10 cellular contexts compared by ENCODE assay signal in the genomic region with DNA sequence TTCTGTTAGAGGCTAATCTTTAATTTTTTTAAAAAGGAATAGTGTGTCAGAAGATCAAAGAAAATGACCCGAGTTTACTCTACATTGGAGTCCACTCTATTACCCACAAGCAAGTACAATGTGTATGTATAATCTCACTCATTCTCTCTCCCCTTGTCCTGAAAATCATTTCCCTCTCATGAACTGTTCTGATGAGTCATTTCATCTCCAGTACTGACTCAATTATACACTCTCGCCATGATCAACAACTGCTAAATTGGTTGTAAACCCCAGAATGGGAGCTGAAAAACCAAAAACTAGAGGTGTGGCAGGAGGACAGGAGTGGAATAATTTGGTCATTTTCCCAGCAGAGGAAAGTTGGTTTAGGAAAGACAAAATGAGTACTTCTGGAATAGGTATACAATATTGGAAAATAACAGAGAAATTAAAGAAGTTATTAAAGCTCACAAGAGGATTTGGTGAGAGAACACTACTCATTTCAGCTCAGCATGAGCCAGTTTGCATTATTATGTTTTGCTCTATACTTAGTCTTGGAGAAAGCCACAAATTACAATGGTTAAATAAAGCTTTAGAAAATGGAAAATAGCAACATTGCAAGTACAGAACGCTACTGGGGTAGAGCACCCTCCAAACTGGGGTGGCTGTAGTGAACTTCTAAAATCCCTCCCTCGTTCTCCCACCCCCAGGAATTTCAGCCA.
DNase-seq lines count a peak whose midpoint lies in the region; ATAC-seq and TF ChIP-seq lines count a peak whose summit lies in the region.
"Had no signal": no experiment of that assay in that cellular context is flagged by ENCODE, and none has a peak within 500 bp of the region (broad histone marks: within the 10 kb centered on the region; RNA-seq: fewer than 3 reads in every experiment).

No MANE protein-coding gene starts in this region.

- H3K4me3 ChIP-seq in GM06990 (replicated peaks; ENCODE audit: low read depth, low read length): no peak overlapping the region
- H3K4me3 ChIP-seq in left ventricle myocardium inferior: no peak overlapping the region

- DNase-seq in GM06990 (ENCODE audit: extremely low read depth, insufficient read length): peak; percentile 58
- DNase-seq in GM20000 (ENCODE audit: low spot score): peak; percentile 50
- DNase-seq in dermis blood vessel endothelial cell: peak; percentile 2
- no peak for DNase-seq in left ventricle myocardium inferior
- no peak for DNase-seq in cortex of kidney (lab: John Stamatoyannopoulos, UW)
- no peak for DNase-seq in stimulated activated CD4-positive, alpha-beta T cell treated with anti-CD3 and anti-CD28 coated beads, Interleukin-2, amount 100 ng/mL, for 48 hours
- no peak for DNase-seq in activated T-cell treated with anti-CD3 and anti-CD28 coated beads, Interleukin-2, amount 50 U/mL, for 48 hours
- DNase-seq: GDM1; stimulated activated CD4-positive, alpha-beta T cell treated with anti-CD3 and anti-CD28 coated beads, Interleukin-4, amount 100 ng/mL, for 4 hours had no signal

- H3K27me3 ChIP-seq in GM06990 (replicated peaks; ENCODE audit: control insufficient read depth, insufficient read depth, low read length) (no peaks in the 10 kb centered on the region), left ventricle myocardium inferior (ENCODE audit: low read depth) (no peaks in the 10 kb centered on the region)

- no peak overlapping the region for H3K27ac ChIP-seq in left ventricle myocardium inferior (replicated peaks)

- ATAC-seq in HG03175 (IDR thresholded peaks at IDR 0.05; ENCODE audit: unreplicated experiment): peak; percentile 87

- H3K9me3 ChIP-seq in left ventricle myocardium inferior (replicated peaks): no peaks in the 10 kb centered on the region

- H3K36me3 ChIP-seq in GM06990 (ENCODE audit: control insufficient read depth, insufficient read depth, low read length) (no peaks in the 10 kb centered on the region), left ventricle myocardium inferior (no peaks in the 10 kb centered on the region)

- intact Hi-C loops in left ventricle myocardium inferior (cut with micrococcal nuclease): no loop called here

- TF ChIP-seq CTCF in GM06990 (IDR thresholded peaks at IDR 0.05; ENCODE audit: insufficient read depth, low read length, poor library complexity, severe bottlenecking) (no peak), GM20000 (IDR thresholded peaks at IDR 0.05; ENCODE audit: extremely low read depth, missing control alignments) (no peak), left ventricle myocardium inferior (IDR thresholded peaks at IDR 0.05; ENCODE audit: borderline replicate concordance) (no peak)

- no peaks in the 10 kb centered on the region for H3K4me1 ChIP-seq in left ventricle myocardium inferior

Comparison
In these comparisons a context has a peak if more than half of its experiments do, and no peak if none do; other contexts are left out.
1. DNase-seq: peak in GM06990 (single experiment), GM20000 (single experiment) and dermis blood vessel endothelial cell (single experiment); none in left ventricle myocardium inferior (single experiment), cortex of kidney (single experiment), stimulated activated CD4-positive, alpha-beta T cell treated with anti-CD3 and anti-CD28 coated beads, Interleukin-2, amount 100 ng/mL, for 48 hours (0 of 2) and activated T-cell treated with anti-CD3 and anti-CD28 coated beads, Interleukin-2, amount 50 U/mL, for 48 hours (0 of 2).